In genomic region chr2:215903208-215903607, GRCh38 we compare ENCODE assay signal across 28 cellular contexts.
DNase-seq lines count a peak whose midpoint lies in the region; ATAC-seq and TF ChIP-seq lines count a peak whose summit lies in the region.
"Had no signal": no experiment of that assay in that cellular context is flagged by ENCODE, and none has a peak within 500 bp of the region (broad histone marks: within the 10 kb centered on the region; RNA-seq: fewer than 3 reads in every experiment).

No MANE protein-coding gene starts in this region.

- H3K27me3 ChIP-seq in PC-3 (ENCODE audit: low read length): no peaks in the 10 kb centered on the region
- H3K27me3 ChIP-seq: right lobe of liver, tibial artery had no signal

- no peaks in the 10 kb centered on the region for H3K36me3 ChIP-seq in PC-3 (ENCODE audit: low read depth, low read length)
- H3K36me3 ChIP-seq: neutrophil, right lobe of liver, tibial artery had no signal

- H2AFZ ChIP-seq in PC-3 (ENCODE audit: low read length): no peak overlapping the region

- no peak overlapping the region for H3K4me2 ChIP-seq in PC-3 (ENCODE audit: low read length)

- peak; percentile 80 for DNase-seq in CD1c-positive myeloid dendritic cell (ENCODE audit: extremely low spot score)
- peak; percentile 88 for DNase-seq in NOMO-1 treated with DMSO at 0.1 percent for 48 hours (lab: John Stamatoyannopoulos, UW; ENCODE audit: unreplicated experiment)
- peak; percentile 70 for DNase-seq in amniotic epithelial cell (ENCODE audit: low read depth)
- peak; percentile 50 to 56 for DNase-seq in foreskin fibroblast
- DNase-seq in RKO (ENCODE audit: low spot score): no peak
- no peak for DNase-seq in PC-3
- DNase-seq in activated gamma-delta T cell treated with Interleukin-2 at 50 U/mL for 16 hours: no peak
- no peak for DNase-seq in DMS53 treated with DMSO at 0.1 percent for 48 hours (lab: John Stamatoyannopoulos, UW; ENCODE audit: unreplicated experiment)
- DNase-seq: activated CD4-positive, alpha-beta memory T cell treated with anti-CD3 and anti-CD28 coated beads, Interleukin-2, amount 10 ng/mL, durations not matched to agents 7 days and 5 days; activated CD4-positive, CD25-positive, alpha-beta regulatory T cell treated with anti-CD3 and anti-CD28 coated beads, Interleukin-2, amount 50 U/mL, for 72 hours; activated CD8-positive, alpha-beta memory T cell treated with anti-CD3 and anti-CD28 coated beads, Interleukin-2, amount 50 U/mL, for 4 hours; activated naive CD4-positive, alpha-beta T cell treated with anti-CD3 and anti-CD28 coated beads for 36 hours; amniotic stem cell; CD8-positive, alpha-beta memory T cell; DMS 273 treated with DMSO at 0.1 percent for 48 hours; effector memory CD8-positive, alpha-beta T cell; EL; erythroblast; IMR-90; kidney; naive B cell; NCI-H2029; NCI-H2227 treated with DMSO at 0.1 percent for 48 hours; right lobe of liver; stimulated activated CD4-positive, alpha-beta T cell treated with anti-CD3 and anti-CD28 coated beads, Interleukin-4, amount 100 ng/mL, for 1 hour; tibial artery had no signal

- no peak overlapping the region for H3K27ac ChIP-seq in PC-3 (ENCODE audit: low read length)
- H3K27ac ChIP-seq: coronary artery, neutrophil, right lobe of liver, tibial artery had no signal

- no TSS peak for BruUV-seq in PC-3 (replicated peaks; lab: Mats Ljungman, UMichigan)

- peaks cover 24% of the 10 kb centered on the region; the same call in 1 of the 2 replicates for H3K4me1 ChIP-seq in PC-3 (ENCODE audit: insufficient read depth, low read length)

- no peaks in the 10 kb centered on the region for H4K20me1 ChIP-seq in PC-3 (ENCODE audit: low read length)

- H3K79me2 ChIP-seq in PC-3 (ENCODE audit: low read length): no peaks in the 10 kb centered on the region

- H3K4me3 ChIP-seq in foreskin fibroblast (ENCODE audit: low read depth in 1 of 2, low read length in 2 of 2) (no peak overlapping the region), PC-3 (ENCODE audit: low read length) (no peak overlapping the region)
- H3K4me3 ChIP-seq: coronary artery, right lobe of liver, tibial artery had no signal

- no peak for ATAC-seq in PC-3
- ATAC-seq: effector memory CD8-positive, alpha-beta T cell; right lobe of liver had no signal

- CTCF ChIA-PET in PC-3 (lab: Charles Lee): no interaction called here

- no peaks in the 10 kb centered on the region for H3F3A ChIP-seq in PC-3 (ENCODE audit: low read length, unreplicated experiment)

- H3K9me2 ChIP-seq in PC-3 (replicated peaks; ENCODE audit: low read length): no peaks in the 10 kb centered on the region

- TF ChIP-seq CTCF in foreskin fibroblast (IDR thresholded peaks at IDR 0.05; ENCODE audit: low read depth, low read length): no peak
- no peak for TF ChIP-seq CTCF in PC-3 (conservative IDR thresholded peaks at IDR 0.05; ENCODE audit: low read depth, low read length)

- POLR2A ChIA-PET in PC-3 (lab: Charles Lee; ENCODE audit: unreplicated experiment): interaction anchor here (0.5 kb wide), 1 partner anchor 53 kb away, joined by 3 read pairs; no protein-coding TSS in a partner anchor

- no peak overlapping the region for H3K9ac ChIP-seq in PC-3 (ENCODE audit: low read length)

- intact Hi-C loops in PC-3 (cut with micrococcal nuclease): no loop called here

- H3K9me3 ChIP-seq in PC-3 (ENCODE audit: low read length): no peaks in the 10 kb centered on the region
- H3K9me3 ChIP-seq: neutrophil, right lobe of liver, tibial artery had no signal

Comparison
In these comparisons a context has a peak if more than half of its experiments do, and no peak if none do; other contexts are left out.
1. DNase-seq: peak in CD1c-positive myeloid dendritic cell (single experiment), NOMO-1 treated with DMSO at 0.1 percent for 48 hours (single experiment), amniotic epithelial cell (single experiment) and foreskin fibroblast (2 of 2); none in RKO (single experiment), PC-3 (single experiment), activated gamma-delta T cell treated with Interleukin-2 at 50 U/mL for 16 hours (single experiment) and DMS53 treated with DMSO at 0.1 percent for 48 hours (single experiment).